Comparison of ENCODE assay signal across 8 cellular contexts in the genomic region with DNA sequence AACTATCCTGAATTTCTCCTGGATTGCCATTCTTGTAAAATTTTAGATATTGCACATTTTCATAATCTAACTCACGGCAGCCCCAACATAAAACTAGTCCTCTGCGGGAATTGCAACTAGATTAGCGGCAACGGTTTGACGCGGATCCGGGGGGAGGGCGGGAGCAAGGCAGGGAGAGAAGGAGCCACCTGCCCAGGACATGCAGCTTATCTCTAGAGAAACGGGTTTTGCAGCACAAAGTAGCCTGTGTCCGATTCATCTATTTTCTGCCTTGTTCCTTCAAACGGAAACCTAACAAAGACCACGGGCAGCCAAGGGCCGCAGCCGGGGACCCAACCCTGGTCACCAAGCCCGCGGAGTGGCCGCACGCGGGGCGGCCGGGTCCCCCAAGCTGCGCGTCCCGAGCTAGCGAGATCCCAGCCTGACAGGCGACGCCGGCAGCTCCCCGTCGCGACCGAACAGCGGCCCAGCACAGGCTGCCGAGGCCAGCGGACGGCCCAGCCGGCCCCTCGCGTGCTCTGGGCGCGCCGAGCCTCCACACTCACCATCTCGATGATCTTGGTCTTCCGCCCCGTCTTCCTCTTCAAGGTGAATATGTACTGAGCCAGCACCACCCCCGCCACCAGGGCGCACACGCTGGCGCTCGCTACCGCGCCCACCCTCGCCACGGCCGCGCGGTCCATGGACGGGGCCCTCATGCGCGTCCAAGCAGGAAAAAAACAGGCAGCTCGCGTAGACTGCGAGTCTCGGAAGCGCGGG. TPM values are rescaled to one million over a fixed set of nuclear protein-coding genes. Genes with fewer than 3 reads are reported as not detected.
DNase-seq lines count a peak whose midpoint lies in the region; ATAC-seq and TF ChIP-seq lines count a peak whose summit lies in the region.

NT5C3A (minus strand) TSS at position 754 of the 759 bp plus-strand sequence; CDS start at position 683, 71 bp downstream.

- DNase-seq in COLO668 (lab: John Stamatoyannopoulos, UW; ENCODE audit: unreplicated experiment) (peak; percentile 80), RPMI7951 (ENCODE audit: low read depth) (peak; percentile 47), astrocyte of the spinal cord (ENCODE audit: low read depth, low spot score) (peak; percentile 33), iPS DF 6.9 (ENCODE audit: low read depth, low spot score) (no peak), retinal pigment epithelial cell (ENCODE audit: low read depth) (no peak), CD1c-positive myeloid dendritic cell (ENCODE audit: extremely low spot score) (no peak)

- no CpG with 5 or more reads among the region's 66 CpGs for WGBS in iPS DF 6.9 (ENCODE audit: insufficient coverage, insufficient read length)

- TF ChIP-seq CTCF in astrocyte of the spinal cord (IDR thresholded peaks at IDR 0.05; ENCODE audit: low read depth, low read length), result no peak
- no peak for TF ChIP-seq CTCF in retinal pigment epithelial cell (conservative IDR thresholded peaks at IDR 0.05; ENCODE audit: low read depth, low read length)

- in situ Hi-C loops in astrocyte of the spinal cord (cut with HindIII; ENCODE audit: low sequenced_read_pairs), result no loop called here

- no peak within 1 kb of the TSS for H3K27ac ChIP-seq in iPS DF 6.9 (ENCODE audit: low read length)

- peak within 1 kb of the TSS; percentile 75 for H3K4me3 ChIP-seq in astrocyte of the spinal cord (ENCODE audit: low read depth, low read length)
- peak within 1 kb of the TSS; percentile 60 for H3K4me3 ChIP-seq in iPS DF 6.9 (ENCODE audit: low read length)
- peak within 1 kb of the TSS; percentile 86 for H3K4me3 ChIP-seq in retinal pigment epithelial cell (ENCODE audit: low read length)

- H3K27me3 ChIP-seq in iPS DF 6.9 (ENCODE audit: control insufficient read depth, insufficient read depth, low read length), result no peaks in the 10 kb centered on the region

- peak; percentile 38 for ATAC-seq in GM19328 (IDR thresholded peaks at IDR 0.05; ENCODE audit: unreplicated experiment)
- ATAC-seq in HG03432 (IDR thresholded peaks at IDR 0.05; ENCODE audit: unreplicated experiment), result peak; percentile 46

- H3K36me3 ChIP-seq in iPS DF 6.9 (ENCODE audit: control insufficient read depth, insufficient read depth, low read length), result no peaks in the 10 kb centered on the region

- no peaks in the 10 kb centered on the region for H3K9me3 ChIP-seq in iPS DF 6.9 (ENCODE audit: control insufficient read depth, insufficient read depth, low read length)

- H3K4me1 ChIP-seq in iPS DF 6.9 (ENCODE audit: control insufficient read depth, insufficient read depth, low read length), result no peaks in the 10 kb centered on the region

RNA-seq across cellular contexts. Expression of gene NT5C3A, which starts in this region (rescaled TPM):
- total RNA-seq in RPMI7951 (2014; rRNA removed; shearing (Covaris generic)), result 42.8 and 43.4 TPM in 2 replicates

Comparison
In these comparisons a context has a peak if more than half of its experiments do, and no peak if none do; other contexts are left out.
1. DNase-seq: peak in COLO668 (single experiment), RPMI7951 (single experiment) and astrocyte of the spinal cord (single experiment); none in iPS DF 6.9 (single experiment), retinal pigment epithelial cell (single experiment) and CD1c-positive myeloid dendritic cell (single experiment).
2. Peak in every context shown above with its lines, with median percentiles within 50 percentile points of each other: H3K4me3 ChIP-seq.